Comparison of ENCODE assay signal across 8 cellular contexts in genomic region chr1:154182342-154183044, GRCh38. TPM values are rescaled to one million over a fixed set of nuclear protein-coding genes. Genes with fewer than 3 reads are reported as not detected.
A peak's percentile ranks its signal among the peaks of the same experiment; 100 is the strongest.
DNase-seq lines count a peak whose midpoint lies in the region; ATAC-seq and TF ChIP-seq lines count a peak whose summit lies in the region.

No MANE protein-coding gene starts in this region.

- peaks cover 9% of the 10 kb centered on the region for H3K27me3 Mint-ChIP-seq in HFFc6 (ENCODE audit: insufficient read depth)
- H3K27me3 Mint-ChIP-seq in central memory CD8-positive, alpha-beta T cell: peaks cover 4% of the 10 kb centered on the region

- peak overlapping the region; percentile 99 for H3K4me3 Mint-ChIP-seq in HFFc6
- peak overlapping the region; percentile 96 for H3K4me3 Mint-ChIP-seq in central memory CD8-positive, alpha-beta T cell

- ATAC-seq in central memory CD8-positive, alpha-beta T cell (replicated peaks; ENCODE audit: extremely low read depth, poor library complexity, severe bottlenecking): peak; percentile 55

- DNase-seq in HFFc6 (peak; percentile 70), NCI-H1694 (lab: John Stamatoyannopoulos, UW) (peak; percentile 53), kidney glomerular epithelial cell (lab: John Stamatoyannopoulos, UW) (peak; percentile 68), NCI-H2107 treated with DMSO at 0.1 percent for 48 hours (lab: John Stamatoyannopoulos, UW; ENCODE audit: unreplicated experiment) (no peak)
- peak; percentile 18 to 36 (median 28) for DNase-seq in activated CD4-positive, CD25-positive, alpha-beta regulatory T cell (lab: John Stamatoyannopoulos, UW)
- peak; percentile 22 to 41 for DNase-seq in central memory CD8-positive, alpha-beta T cell (ENCODE audit: low spot score in 2 of 2)
- peak; percentile 76 to 78 for DNase-seq in stimulated activated CD4-positive, alpha-beta T cell treated with anti-CD3 and anti-CD28 coated beads, Interleukin-15, amount 100 ng/mL, for 48 hours (ENCODE audit: low read depth in 2 of 2)

- H3K4me1 Mint-ChIP-seq in HFFc6 (ENCODE audit: low read depth): peaks cover 55% of the 10 kb centered on the region
- H3K4me1 Mint-ChIP-seq in central memory CD8-positive, alpha-beta T cell: peaks cover 56% of the 10 kb centered on the region

- H3K27ac Mint-ChIP-seq in HFFc6: peak overlapping the region; percentile 97
- H3K27ac Mint-ChIP-seq in central memory CD8-positive, alpha-beta T cell (ENCODE audit: low read depth): peak overlapping the region; percentile 95

- no peaks in the 10 kb centered on the region; the same call in 1 of the 2 replicates for H3K9me3 Mint-ChIP-seq in HFFc6
- H3K9me3 Mint-ChIP-seq in central memory CD8-positive, alpha-beta T cell: no peaks in the 10 kb centered on the region

- peak; percentile 11 for TF ChIP-seq CTCF in GM12873 (IDR thresholded peaks at IDR 0.05; ENCODE audit: insufficient read depth, low read depth, low read length, missing control alignments)
- TF ChIP-seq CTCF in HFFc6 (IDR thresholded peaks at IDR 0.05): peak; percentile 19; the same call in 1 of the 2 replicates

- H3K36me3 Mint-ChIP-seq in HFFc6 (ENCODE audit: low read depth): peaks cover 42% of the 10 kb centered on the region
- H3K36me3 Mint-ChIP-seq in central memory CD8-positive, alpha-beta T cell (ENCODE audit: insufficient read depth): peaks cover 33% of the 10 kb centered on the region

RNA-seq across cellular contexts. Expression of gene TPM3, which starts 9.4 kb away (rescaled TPM):
- total RNA-seq in HFFc6 (2021; fragmentation: NEBNext Ultra II Directional; extraction: Animal tissue kit (Norgen Biotek cat#: 25700)): 100 to 1,000 TPM; 503 to 809 (median 701) TPM

RNA-seq across cellular contexts. Expression of gene CFAP141, which starts 23.6 kb away (rescaled TPM):
- total RNA-seq in HFFc6 (2021; fragmentation: NEBNext Ultra II Directional; extraction: Animal tissue kit (Norgen Biotek cat#: 25700)): not detected

RNA-seq across cellular contexts. Expression of gene NUP210L, which starts 27.6 kb away (rescaled TPM):
- total RNA-seq in HFFc6 (2021; fragmentation: NEBNext Ultra II Directional; extraction: Animal tissue kit (Norgen Biotek cat#: 25700)): not detected

RNA-seq across cellular contexts. Expression of gene UBAP2L, which starts 38.3 kb away (rescaled TPM):
- 100 to 1,000 TPM; 197 to 257 (median 227) TPM for total RNA-seq in HFFc6 (2021; fragmentation: NEBNext Ultra II Directional; extraction: Animal tissue kit (Norgen Biotek cat#: 25700))
